11 cellular contexts compared by ENCODE assay signal in the genomic region with DNA sequence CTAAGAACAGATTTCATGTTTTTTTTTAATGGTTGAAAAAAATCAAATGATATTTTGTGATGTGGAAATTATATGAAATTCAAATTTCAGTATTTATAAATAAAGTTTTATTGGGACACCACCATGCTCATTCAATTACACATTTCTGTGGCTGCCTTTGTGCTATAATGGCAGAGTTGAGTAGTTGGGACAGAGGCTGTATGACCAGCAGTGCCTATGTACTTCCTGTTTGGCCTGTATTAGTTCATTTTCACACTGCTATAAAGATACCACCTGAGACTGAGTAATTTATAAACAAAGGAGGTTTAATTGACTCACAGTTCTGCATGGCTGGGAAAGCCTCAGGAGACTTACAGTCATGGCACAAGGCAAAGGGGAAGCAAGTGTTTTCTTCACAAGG.
"Had no signal": no experiment of that assay in that cellular context is flagged by ENCODE, and none has a peak within 500 bp of the region (broad histone marks: within the 10 kb centered on the region; RNA-seq: fewer than 3 reads in every experiment).

No MANE protein-coding gene starts in this region.

- H3K4me1 Mint-ChIP-seq: neural progenitor cell had no signal

- H3K27me3 Mint-ChIP-seq: activated naive CD8-positive, alpha-beta T cell treated with anti-CD3 and anti-CD28 coated beads, Interleukin-2, amount 10 ng/mL, durations not matched to agents 7 days and 5 days had no signal

- ATAC-seq: pancreas had no signal

- H2AFZ ChIP-seq: neural progenitor cell had no signal

- H3K9me3 ChIP-seq: ascending aorta, pancreas, tibial nerve had no signal

- H3K27ac ChIP-seq: ascending aorta, cardiac muscle cell, neural progenitor cell, pancreas, tibial nerve had no signal

- H3K27ac Mint-ChIP-seq: activated naive CD8-positive, alpha-beta T cell treated with anti-CD3 and anti-CD28 coated beads, Interleukin-2, amount 10 ng/mL, durations not matched to agents 7 days and 5 days; neural progenitor cell had no signal

- H3K4me1 ChIP-seq: ascending aorta, neural progenitor cell, pancreas, tibial nerve had no signal

- H3K4me2 ChIP-seq: neural progenitor cell had no signal

- H3K4me3 Mint-ChIP-seq: activated naive CD8-positive, alpha-beta T cell treated with anti-CD3 and anti-CD28 coated beads, Interleukin-2, amount 10 ng/mL, durations not matched to agents 7 days and 5 days; neural progenitor cell had no signal

- H3K9me3 Mint-ChIP-seq: activated naive CD8-positive, alpha-beta T cell treated with anti-CD3 and anti-CD28 coated beads, Interleukin-2, amount 10 ng/mL, durations not matched to agents 7 days and 5 days; neural progenitor cell had no signal

- H3K4me3 ChIP-seq: ascending aorta, cardiac muscle cell, neural progenitor cell, pancreas, tibial nerve had no signal

- DNase-seq: activated effector memory CD4-positive, alpha-beta T cell treated with anti-CD3 and anti-CD28 coated beads, Interleukin-2, amount 50 U/mL, for 16 hours; activated naive CD8-positive, alpha-beta T cell treated with anti-CD3 and anti-CD28 coated beads, Interleukin-2, amount 10 ng/mL, durations not matched to agents 7 days and 5 days; effector CD4-positive, alpha-beta T cell; hippocampal formation; pancreas; stimulated activated CD4-positive, alpha-beta T cell treated with anti-CD3 and anti-CD28 coated beads, Interleukin-2, amount 100 ng/mL, for 48 hours; stimulated activated CD8-positive, alpha-beta memory T cell treated with anti-CD3 and anti-CD28 coated beads, Interleukin-4, amount 100 ng/mL, for 48 hours had no signal

- H3K27me3 ChIP-seq: ascending aorta, cardiac muscle cell, neural progenitor cell, pancreas, tibial nerve had no signal
